In the genomic region with DNA sequence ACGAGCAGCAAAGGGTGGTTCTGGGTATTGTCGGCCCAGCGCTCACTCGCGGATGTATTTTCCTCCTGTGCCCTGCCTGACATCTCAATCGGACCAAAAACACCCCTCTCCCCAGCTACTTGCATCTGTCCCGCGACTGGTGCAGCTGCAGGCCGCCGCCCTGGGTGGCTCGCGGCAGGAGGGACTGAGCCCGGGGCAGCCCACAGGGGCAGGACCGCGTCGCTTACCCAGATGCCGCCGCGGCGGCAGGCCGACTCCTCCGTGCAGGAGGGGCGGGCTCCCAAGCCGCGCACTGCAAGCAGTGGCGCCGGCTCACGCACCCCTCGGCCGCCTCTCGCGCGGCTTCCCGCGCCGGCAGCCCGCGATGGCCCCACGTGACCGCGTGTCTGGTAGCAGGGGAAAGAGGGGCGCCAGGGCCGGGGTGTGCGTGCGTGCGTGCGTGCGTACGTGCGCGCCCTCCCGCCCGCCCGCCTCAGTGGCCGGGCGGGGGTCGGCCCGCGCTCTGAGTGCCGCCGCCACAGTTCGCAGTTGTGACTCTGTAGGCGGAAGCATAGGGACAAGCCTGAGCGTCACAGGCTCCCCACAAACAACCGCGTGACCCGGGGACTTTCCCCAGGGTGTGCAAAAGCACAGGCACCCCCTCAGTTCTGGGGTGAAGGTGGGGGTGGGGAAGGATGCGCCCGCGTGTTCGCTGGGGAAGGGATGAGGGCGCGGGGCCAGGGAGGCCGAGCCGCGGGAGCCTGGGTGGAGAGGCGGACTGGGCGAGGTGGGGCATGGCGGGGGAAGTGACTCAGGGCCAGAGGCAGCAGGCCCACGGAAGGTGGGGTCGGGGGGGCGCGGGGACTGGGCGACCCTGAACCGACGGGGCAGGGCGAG, we compare ENCODE assay signal across 8 cellular contexts.
DNase-seq lines count a peak whose midpoint lies in the region; ATAC-seq and TF ChIP-seq lines count a peak whose summit lies in the region.

A gene with protein sequence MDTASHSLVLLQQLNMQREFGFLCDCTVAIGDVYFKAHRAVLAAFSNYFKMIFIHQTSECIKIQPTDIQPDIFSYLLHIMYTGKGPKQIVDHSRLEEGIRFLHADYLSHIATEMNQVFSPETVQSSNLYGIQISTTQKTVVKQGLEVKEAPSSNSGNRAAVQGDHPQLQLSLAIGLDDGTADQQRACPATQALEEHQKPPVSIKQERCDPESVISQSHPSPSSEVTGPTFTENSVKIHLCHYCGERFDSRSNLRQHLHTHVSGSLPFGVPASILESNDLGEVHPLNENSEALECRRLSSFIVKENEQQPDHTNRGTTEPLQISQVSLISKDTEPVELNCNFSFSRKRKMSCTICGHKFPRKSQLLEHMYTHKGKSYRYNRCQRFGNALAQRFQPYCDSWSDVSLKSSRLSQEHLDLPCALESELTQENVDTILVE (minus strand): TSS at position 405 of the 876 bp plus-strand sequence. CDS start 13,305 bp downstream, outside the sequence.

- H3K4me3 ChIP-seq in astrocyte of the cerebellum (ENCODE audit: low read depth, low read length) = peak within 1 kb of the TSS; percentile 52
- peak within 1 kb of the TSS; percentile 91 for H3K4me3 ChIP-seq in retinal pigment epithelial cell (ENCODE audit: low read length)

- DNase-seq in NCI-H1930 (lab: John Stamatoyannopoulos, UW) = peak; percentile 80 to 81
- peak; percentile 98 for DNase-seq in T-helper 9 cell
- DNase-seq in astrocyte of the cerebellum (ENCODE audit: low read depth) = peak; percentile 77
- DNase-seq in hypothalamus (lab: John Stamatoyannopoulos, UW) = peak; percentile 64 to 98 (median 87)
- peak; percentile 66 for DNase-seq in retinal pigment epithelial cell (ENCODE audit: low read depth)
- no peak for DNase-seq in OCI-M2 (lab: John Stamatoyannopoulos, UW; ENCODE audit: unreplicated experiment)

- TF ChIP-seq CTCF in astrocyte of the cerebellum (IDR thresholded peaks at IDR 0.05; ENCODE audit: low read depth, low read length, missing control alignments) (no peak), retinal pigment epithelial cell (conservative IDR thresholded peaks at IDR 0.05; ENCODE audit: low read depth, low read length) (no peak)

- in situ Hi-C loops in astrocyte of the cerebellum (cut with HindIII; ENCODE audit: low sequenced_read_pairs) = no loop called here

- ATAC-seq in GM18508 (IDR thresholded peaks at IDR 0.05; ENCODE audit: insufficient read depth, unreplicated experiment) (peak; percentile 48), HG02973 (IDR thresholded peaks at IDR 0.05; ENCODE audit: unreplicated experiment) (peak; percentile 51)
